2 cellular contexts compared by ENCODE assay signal in the genomic region with DNA sequence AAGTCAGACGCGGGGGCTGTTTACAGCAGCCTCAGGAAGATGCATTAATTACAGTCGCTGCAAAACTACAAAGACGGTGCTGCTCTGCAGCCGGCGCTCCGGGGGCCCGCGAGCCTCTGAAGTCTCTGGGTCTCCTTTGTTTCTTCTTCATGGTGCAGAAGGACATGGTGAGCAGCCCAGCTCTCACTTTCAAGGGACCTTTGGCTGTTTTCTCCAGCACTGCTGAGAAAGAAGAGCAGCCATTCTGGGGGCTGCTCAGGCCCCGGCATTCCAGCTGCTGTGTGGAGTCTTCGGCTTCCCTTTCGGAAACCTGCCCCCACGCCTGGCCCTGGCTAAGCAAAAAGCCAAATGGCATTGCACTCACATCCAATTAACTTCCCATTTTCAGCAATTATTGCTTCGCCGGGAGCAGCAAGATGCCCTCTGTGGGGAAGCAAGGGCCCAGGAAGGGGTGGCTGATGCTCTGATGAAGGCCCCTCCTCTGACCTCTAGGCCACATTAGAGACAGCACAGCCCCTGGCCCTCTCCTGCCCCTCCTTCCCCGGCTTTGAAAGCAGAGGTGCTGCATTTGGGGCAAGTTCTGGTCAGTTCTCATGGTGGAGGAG.
TF ChIP-seq lines count a peak whose summit lies in the region.

No MANE protein-coding gene starts in this region.

TF ChIP-seq in SK-N-SH, 30 proteins besides CTCF, POLR2A, EP300 and RAD21:
- TF ChIP-seq EZH2phosphoT487 (IDR thresholded peaks at IDR 0.05; ENCODE audit: borderline replicate concordance, low read depth) = no peak
- no peak for TF ChIP-seq FOXJ3 (CRISPR knock-in tag; IDR thresholded peaks at IDR 0.05)
- no peak for TF ChIP-seq MXI1 (IDR thresholded peaks at IDR 0.05; ENCODE audit: low read depth, low read length)
- no peak for TF ChIP-seq POLR2AphosphoS5 (IDR thresholded peaks at IDR 0.05; ENCODE audit: low read depth, low read length)
- no peak for TF ChIP-seq GABPA (IDR thresholded peaks at IDR 0.05; ENCODE audit: low read depth)
- TF ChIP-seq NFIC (IDR thresholded peaks at IDR 0.05; ENCODE audit: borderline replicate concordance) = no peak
- TF ChIP-seq GATA2 (CRISPR knock-in tag; IDR thresholded peaks at IDR 0.05) = no peak
TF ChIP-seq in SK-N-SH: peak in this region for 0.

TF ChIP-seq in SK-N-SH treated with all-trans-retinoic acid at 6 μM for 48 hours, 23 proteins besides CTCF, POLR2A, EP300 and RAD21:
- TF ChIP-seq CSDC2 (CRISPR knock-in tag; IDR thresholded peaks at IDR 0.05) (no peak), ZNF565 (CRISPR knock-in tag; conservative IDR thresholded peaks at IDR 0.05; ENCODE audit: low read depth) (no peak), ZFP30 (CRISPR knock-in tag; IDR thresholded peaks at IDR 0.05) (no peak), PPARA (CRISPR knock-in tag; IDR thresholded peaks at IDR 0.05; ENCODE audit: borderline replicate concordance) (no peak)
